Comparison of ENCODE assay signal across 18 cellular contexts in the genomic region with DNA sequence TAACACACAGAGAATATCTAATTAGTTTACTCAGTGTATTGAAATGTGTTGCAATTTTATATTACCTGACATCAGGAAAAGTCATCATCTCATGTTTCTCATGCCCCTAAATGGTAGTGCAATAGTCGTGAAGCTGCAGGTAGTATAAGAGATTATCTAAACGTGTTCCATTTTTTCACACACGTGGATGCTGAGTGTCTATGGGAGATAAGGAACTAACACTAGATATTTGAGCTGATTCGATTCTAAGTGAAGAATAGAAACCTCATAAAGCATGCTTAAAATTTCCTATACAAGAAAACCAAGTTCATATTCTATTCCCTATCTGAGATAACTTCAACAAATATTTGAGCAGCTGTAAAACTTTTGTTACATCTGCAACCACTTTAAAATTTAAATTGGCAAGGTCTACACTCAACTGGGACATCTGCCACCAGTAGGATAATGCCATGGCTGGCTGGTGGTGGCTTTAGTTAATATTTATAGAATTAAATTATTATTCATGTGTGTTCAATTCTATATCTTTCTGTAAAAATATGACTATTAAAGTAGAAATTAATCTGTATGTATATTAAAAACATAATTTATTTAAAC.
DNase-seq lines count a peak whose midpoint lies in the region; ATAC-seq, FAIRE-seq and TF ChIP-seq lines count a peak whose summit lies in the region.
"Had no signal": no experiment of that assay in that cellular context is flagged by ENCODE, and none has a peak within 500 bp of the region (broad histone marks: within the 10 kb centered on the region; RNA-seq: fewer than 3 reads in every experiment).

No MANE protein-coding gene starts in this region.

- no peaks in the 10 kb centered on the region for H3K4me1 Mint-ChIP-seq in activated CD8-positive, alpha-beta memory T cell treated with anti-CD3 and anti-CD28 coated beads, Interleukin-2, amount 10 ng/mL, durations not matched to agents 7 days and 5 days
- H3K4me1 Mint-ChIP-seq: CD4-positive, CD25-positive, alpha-beta regulatory T cell had no signal

- H3K79me2 ChIP-seq in SU-DHL-6 (ENCODE audit: insufficient read depth, low read length) (no peaks in the 10 kb centered on the region), PC-3 (ENCODE audit: low read length) (no peaks in the 10 kb centered on the region)

- BruUV-seq in PC-3 (replicated peaks; lab: Mats Ljungman, UMichigan), result no TSS peak

- H3K9ac ChIP-seq in SU-DHL-6 (ENCODE audit: low read length) (no peak overlapping the region), PC-3 (ENCODE audit: low read length) (no peak overlapping the region)
- H3K9ac ChIP-seq: BLaER1 treated with 17β-estradiol and CSF1 and Interleukin-3, amounts not matched to agents 10 nM and 100 nM had no signal

- TF ChIP-seq CTCF in SU-DHL-6 (IDR thresholded peaks at IDR 0.05; ENCODE audit: insufficient read depth, low read length, poor library complexity, severe bottlenecking) (no peak), mucosa of descending colon (IDR thresholded peaks at IDR 0.05) (no peak), PC-3 (conservative IDR thresholded peaks at IDR 0.05; ENCODE audit: low read depth, low read length) (no peak)

- H3K9me2 ChIP-seq in SU-DHL-6 (replicated peaks; ENCODE audit: insufficient read depth, low read length) (no peaks in the 10 kb centered on the region), PC-3 (replicated peaks; ENCODE audit: low read length) (no peaks in the 10 kb centered on the region)

- FAIRE-seq in frontal cortex (lab: Jason Lieb, UNC), result no peak
- FAIRE-seq: GM12892 had no signal

- H3K27ac Mint-ChIP-seq in activated CD8-positive, alpha-beta memory T cell treated with anti-CD3 and anti-CD28 coated beads, Interleukin-2, amount 10 ng/mL, durations not matched to agents 7 days and 5 days, result no peak overlapping the region
- H3K27ac Mint-ChIP-seq: CD4-positive, CD25-positive, alpha-beta regulatory T cell; H9 had no signal

- H3K4me1 ChIP-seq in mucosa of descending colon (ENCODE audit: low read depth) (no peaks in the 10 kb centered on the region), PC-3 (ENCODE audit: insufficient read depth, low read length) (peaks cover 8% of the 10 kb centered on the region; the same call in 1 of the 2 replicates)
- H3K4me1 ChIP-seq: BLaER1 treated with 17β-estradiol and CSF1 and Interleukin-3, amounts not matched to agents 10 nM and 100 nM had no signal

- peaks cover 8% of the 10 kb centered on the region for H3K9me3 Mint-ChIP-seq in activated CD8-positive, alpha-beta memory T cell treated with anti-CD3 and anti-CD28 coated beads, Interleukin-2, amount 10 ng/mL, durations not matched to agents 7 days and 5 days (ENCODE audit: low read depth)
- H3K9me3 Mint-ChIP-seq: H9 had no signal

- no peaks in the 10 kb centered on the region for H3K36me3 ChIP-seq in SU-DHL-6 (ENCODE audit: low read length)
- no peaks in the 10 kb centered on the region for H3K36me3 ChIP-seq in mucosa of descending colon (ENCODE audit: low read depth)
- no peaks in the 10 kb centered on the region for H3K36me3 ChIP-seq in PC-3 (ENCODE audit: low read depth, low read length)
- H3K36me3 ChIP-seq: BLaER1 treated with 17β-estradiol and CSF1 and Interleukin-3, amounts not matched to agents 10 nM and 100 nM had no signal

- H3F3A ChIP-seq in SU-DHL-6 (ENCODE audit: insufficient read depth) (peaks cover 19% of the 10 kb centered on the region; the same call in 1 of the 2 replicates), PC-3 (ENCODE audit: low read length, unreplicated experiment) (no peaks in the 10 kb centered on the region)

- CTCF ChIA-PET in PC-3 (lab: Charles Lee), result no interaction called here
- CTCF ChIA-PET in activated CD8-positive, alpha-beta memory T cell treated with anti-CD3 and anti-CD28 coated beads, Interleukin-2, amount 10 ng/mL, durations not matched to agents 7 days and 5 days (lab: Charles Lee), result no interaction called here

- DNase-seq in NCI-H146 (lab: John Stamatoyannopoulos, UW), result peak; percentile 4
- no peak for DNase-seq in NCI-H146 treated with DMSO at 0.1 percent for 48 hours (lab: John Stamatoyannopoulos, UW; ENCODE audit: unreplicated experiment)
- DNase-seq in NCI-H69 (lab: John Stamatoyannopoulos, UW), result peak; percentile 62
- no peak for DNase-seq in mucosa of descending colon
- DNase-seq in PC-3, result no peak
- no peak for DNase-seq in activated CD8-positive, alpha-beta memory T cell treated with anti-CD3 and anti-CD28 coated beads, Interleukin-2, amount 10 ng/mL, durations not matched to agents 7 days and 5 days
- DNase-seq in frontal cortex (ENCODE audit: low spot score in 2 of 2), result no peak
- DNase-seq: ACHN; Calu3; CD4-positive, CD25-positive, alpha-beta regulatory T cell; DMS 273 treated with DMSO at 0.1 percent for 48 hours; DMS79 treated with DMSO at 0.1 percent for 48 hours; EL; GOT3; H9 had no signal

- intact Hi-C loops in mucosa of descending colon (cut with DNase I, micrococcal nuclease), result no loop called here
- intact Hi-C loops in PC-3 (cut with micrococcal nuclease), result no loop called here

- H3K27me3 Mint-ChIP-seq in activated CD8-positive, alpha-beta memory T cell treated with anti-CD3 and anti-CD28 coated beads, Interleukin-2, amount 10 ng/mL, durations not matched to agents 7 days and 5 days, result no peaks in the 10 kb centered on the region
- H3K27me3 Mint-ChIP-seq: CD4-positive, CD25-positive, alpha-beta regulatory T cell had no signal

- H2AFZ ChIP-seq in SU-DHL-6 (ENCODE audit: low read depth, low read length, severe bottlenecking) (peak overlapping the region; percentile 2), PC-3 (ENCODE audit: low read length) (no peak overlapping the region)

- no peak overlapping the region for H3K4me3 ChIP-seq in SU-DHL-6 (ENCODE audit: insufficient read depth, low read length, poor library complexity, severe bottlenecking)
- H3K4me3 ChIP-seq in mucosa of descending colon, result no peak overlapping the region
- H3K4me3 ChIP-seq in PC-3 (ENCODE audit: low read length), result no peak overlapping the region
- H3K4me3 ChIP-seq: BLaER1 treated with 17β-estradiol and CSF1 and Interleukin-3, amounts not matched to agents 10 nM and 100 nM had no signal

- POLR2A ChIA-PET in PC-3 (lab: Charles Lee; ENCODE audit: unreplicated experiment), result interaction anchor here (0.5 kb wide), 1 partner anchor 49 kb away, joined by 4 read pairs; no protein-coding TSS in a partner anchor

- peak overlapping the region; percentile 88; the same call in 1 of the 2 replicates for H3K27ac ChIP-seq in SU-DHL-6 (ENCODE audit: low read depth, low read length)
- H3K27ac ChIP-seq in PC-3 (ENCODE audit: low read length), result no peak overlapping the region
- H3K27ac ChIP-seq: BLaER1 treated with 17β-estradiol and CSF1 and Interleukin-3, amounts not matched to agents 10 nM and 100 nM had no signal

- H3K27me3 ChIP-seq in SU-DHL-6 (ENCODE audit: low read length), result no peaks in the 10 kb centered on the region
- H3K27me3 ChIP-seq in PC-3 (ENCODE audit: low read length), result no peaks in the 10 kb centered on the region
- H3K27me3 ChIP-seq: BLaER1 treated with 17β-estradiol and CSF1 and Interleukin-3, amounts not matched to agents 10 nM and 100 nM had no signal

- H3K36me3 Mint-ChIP-seq in activated CD8-positive, alpha-beta memory T cell treated with anti-CD3 and anti-CD28 coated beads, Interleukin-2, amount 10 ng/mL, durations not matched to agents 7 days and 5 days, result no peaks in the 10 kb centered on the region
- H3K36me3 Mint-ChIP-seq: CD4-positive, CD25-positive, alpha-beta regulatory T cell had no signal

- no peaks in the 10 kb centered on the region for H3K9me3 ChIP-seq in SU-DHL-6 (ENCODE audit: insufficient read depth, low read length)
- no peaks in the 10 kb centered on the region for H3K9me3 ChIP-seq in mucosa of descending colon
- no peaks in the 10 kb centered on the region for H3K9me3 ChIP-seq in PC-3 (ENCODE audit: low read length)
- H3K9me3 ChIP-seq: BLaER1 treated with 17β-estradiol and CSF1 and Interleukin-3, amounts not matched to agents 10 nM and 100 nM had no signal

- peak overlapping the region; percentile 58 for H3K4me2 ChIP-seq in SU-DHL-6 (ENCODE audit: low read depth, low read length, poor library complexity, severe bottlenecking)
- no peak overlapping the region for H3K4me2 ChIP-seq in PC-3 (ENCODE audit: low read length)
- H3K4me2 ChIP-seq: BLaER1 treated with 17β-estradiol and CSF1 and Interleukin-3, amounts not matched to agents 10 nM and 100 nM had no signal

- H4K20me1 ChIP-seq in SU-DHL-6 (ENCODE audit: low read depth, low read length) (no peaks in the 10 kb centered on the region), PC-3 (ENCODE audit: low read length) (no peaks in the 10 kb centered on the region)
- H4K20me1 ChIP-seq: BLaER1 treated with 17β-estradiol and CSF1 and Interleukin-3, amounts not matched to agents 10 nM and 100 nM had no signal

- no peak overlapping the region for H3K4me3 Mint-ChIP-seq in activated CD8-positive, alpha-beta memory T cell treated with anti-CD3 and anti-CD28 coated beads, Interleukin-2, amount 10 ng/mL, durations not matched to agents 7 days and 5 days
- H3K4me3 Mint-ChIP-seq: CD4-positive, CD25-positive, alpha-beta regulatory T cell; H9 had no signal

- ATAC-seq in mucosa of descending colon (peak; percentile 23), PC-3 (no peak)
- ATAC-seq in activated CD8-positive, alpha-beta memory T cell treated with anti-CD3 and anti-CD28 coated beads, Interleukin-2, amount 10 ng/mL, durations not matched to agents 7 days and 5 days, result no peak

Comparison
In these comparisons a context has a peak if more than half of its experiments do, and no peak if none do; other contexts are left out.
1. DNase-seq: peak in NCI-H146 (single experiment) and NCI-H69 (single experiment); none in NCI-H146 treated with DMSO at 0.1 percent for 48 hours (single experiment), mucosa of descending colon (0 of 3), PC-3 (single experiment), activated CD8-positive, alpha-beta memory T cell treated with anti-CD3 and anti-CD28 coated beads, Interleukin-2, amount 10 ng/mL, durations not matched to agents 7 days and 5 days (single experiment) and frontal cortex (0 of 2).